In genomic region chr10:132876131-132876860, GRCh38 we compare ENCODE assay signal across 29 cellular contexts.
DNase-seq lines count a peak whose midpoint lies in the region; ATAC-seq and TF ChIP-seq lines count a peak whose summit lies in the region.
"Had no signal": no experiment of that assay in that cellular context is flagged by ENCODE, and none has a peak within 500 bp of the region (broad histone marks: within the 10 kb centered on the region; RNA-seq: fewer than 3 reads in every experiment).

No MANE protein-coding gene starts in this region.

- peaks cover 9% of the 10 kb centered on the region for H3K27me3 ChIP-seq in foreskin keratinocyte
- H3K27me3 ChIP-seq: ascending aorta, colonic mucosa, neural progenitor cell had no signal

- CTCF ChIA-PET in WTC11 (lab: Charles Lee), result no interaction called here

- TF ChIP-seq CTCF in WTC11 (IDR thresholded peaks at IDR 0.05), result no peak
- no peak for TF ChIP-seq CTCF in foreskin keratinocyte (conservative IDR thresholded peaks at IDR 0.05)

- no peaks in the 10 kb centered on the region for H3K4me1 ChIP-seq in foreskin keratinocyte
- H3K4me1 ChIP-seq: ascending aorta, colonic mucosa, neural progenitor cell had no signal

- POLR2A ChIA-PET in WTC11 (lab: Charles Lee), result no interaction called here

- H3K4me3 Mint-ChIP-seq in WTC11, result no peak overlapping the region
- H3K4me3 Mint-ChIP-seq: activated CD4-positive, alpha-beta T cell treated with anti-CD3 and anti-CD28 coated beads, Interleukin-2, amount 10 ng/mL, durations not matched to agents 7 days and 5 days; activated naive CD8-positive, alpha-beta T cell; activated T-helper 17 cell treated with anti-CD3 and anti-CD28 coated beads, Interleukin-2, amount 50 U/mL, for 72 hours; CD4-positive, CD25-positive, alpha-beta regulatory T cell; neural progenitor cell; T-cell had no signal

- peaks cover 12% of the 10 kb centered on the region for H3K36me3 Mint-ChIP-seq in WTC11
- H3K36me3 Mint-ChIP-seq: activated naive CD8-positive, alpha-beta T cell; CD4-positive, CD25-positive, alpha-beta regulatory T cell; neural progenitor cell; T-cell had no signal

- H3K27me3 Mint-ChIP-seq in WTC11 (ENCODE audit: low read depth), result no peaks in the 10 kb centered on the region

- H3K27ac ChIP-seq in foreskin keratinocyte, result no peak overlapping the region
- H3K27ac ChIP-seq: ascending aorta, colonic mucosa, epithelial cell of prostate, GM23248, neural progenitor cell, suprapubic skin, WERI-Rb-1 had no signal

- peaks cover 20% of the 10 kb centered on the region for H3K9me3 Mint-ChIP-seq in WTC11
- H3K9me3 Mint-ChIP-seq: activated CD4-positive, alpha-beta T cell treated with anti-CD3 and anti-CD28 coated beads, Interleukin-2, amount 10 ng/mL, durations not matched to agents 7 days and 5 days; activated T-helper 17 cell treated with anti-CD3 and anti-CD28 coated beads, Interleukin-2, amount 50 U/mL, for 72 hours had no signal

- H3K27ac Mint-ChIP-seq in WTC11, result no peak overlapping the region
- H3K27ac Mint-ChIP-seq: activated CD4-positive, alpha-beta T cell treated with anti-CD3 and anti-CD28 coated beads, Interleukin-2, amount 10 ng/mL, durations not matched to agents 7 days and 5 days; activated naive CD8-positive, alpha-beta T cell; activated T-helper 17 cell treated with anti-CD3 and anti-CD28 coated beads, Interleukin-2, amount 50 U/mL, for 72 hours; CD4-positive, CD25-positive, alpha-beta regulatory T cell; progenitor cell of endocrine pancreas had no signal

- ATAC-seq in WTC11 (no peak), left lobe of liver (no peak), foreskin keratinocyte (no peak), HG02885 (IDR thresholded peaks at IDR 0.05; ENCODE audit: poor library complexity, unreplicated experiment) (no peak)
- ATAC-seq: activated T-helper 17 cell treated with anti-CD3 and anti-CD28 coated beads, Interleukin-2, amount 50 U/mL, for 72 hours; K562; T-cell had no signal

- peak; percentile 41 for DNase-seq in activated effector memory CD4-positive, alpha-beta T cell treated with anti-CD3 and anti-CD28 coated beads, Interleukin-2, amount 50 U/mL, for 16 hours
- DNase-seq in activated effector memory CD4-positive, alpha-beta T cell treated with Interleukin-2 at 50 U/mL for 16 hours, result no peak
- peak; percentile 6 for DNase-seq in WTC11 (ENCODE audit: low spot score)
- DNase-seq in left lobe of liver (ENCODE audit: low spot score), result peak; percentile 37
- peak; percentile 14 for DNase-seq in stimulated activated CD8-positive, alpha-beta memory T cell treated with anti-CD3 and anti-CD28 coated beads, Interleukin-4, amount 100 ng/mL, for 48 hours
- no peak for DNase-seq in foreskin keratinocyte
- no peak for DNase-seq in stimulated activated CD4-positive, alpha-beta T cell treated with anti-CD3 and anti-CD28 coated beads, Interleukin-12 subunit alpha, Interleukin-12 subunit beta, amount 100 ng/mL, for 4 hours
- DNase-seq: activated CD4-positive, alpha-beta T cell treated with anti-CD3 and anti-CD28 coated beads, Interleukin-2, amount 10 ng/mL, durations not matched to agents 7 days and 5 days; AML-193; CD4-positive, CD25-positive, alpha-beta regulatory T cell; colonic mucosa; effector CD8-positive, alpha-beta T cell; GM23248; hypothalamus; NCI-H1048; NCI-H1694; NCI-H82; stimulated activated naive CD4-positive, alpha-beta T cell; WERI-Rb-1 had no signal

- peaks cover 9% of the 10 kb centered on the region for H3K4me1 Mint-ChIP-seq in WTC11
- H3K4me1 Mint-ChIP-seq: activated CD4-positive, alpha-beta T cell treated with anti-CD3 and anti-CD28 coated beads, Interleukin-2, amount 10 ng/mL, durations not matched to agents 7 days and 5 days; activated T-helper 17 cell treated with anti-CD3 and anti-CD28 coated beads, Interleukin-2, amount 50 U/mL, for 72 hours; CD4-positive, CD25-positive, alpha-beta regulatory T cell had no signal

TF ChIP-seq in WTC11, 78 proteins besides CTCF, POLR2A, EP300 and RAD21:
- TF ChIP-seq ELF4 (CRISPR knock-in tag; IDR thresholded peaks at IDR 0.05; ENCODE audit: low read depth) (no peak), FOXP1 (CRISPR knock-in tag; IDR thresholded peaks at IDR 0.05; ENCODE audit: borderline replicate concordance) (no peak), MYBL2 (CRISPR knock-in tag; IDR thresholded peaks at IDR 0.05) (no peak), HMGA2 (CRISPR knock-in tag; IDR thresholded peaks at IDR 0.05) (no peak), CBFB (CRISPR knock-in tag; IDR thresholded peaks at IDR 0.05; ENCODE audit: low read depth) (no peak), KAT7 (CRISPR knock-in tag; IDR thresholded peaks at IDR 0.05; ENCODE audit: borderline replicate concordance) (no peak), ZBTB21 (CRISPR knock-in tag; IDR thresholded peaks at IDR 0.05; ENCODE audit: borderline replicate concordance) (no peak), ERG (CRISPR knock-in tag; IDR thresholded peaks at IDR 0.05) (no peak), ETV6 (CRISPR knock-in tag; IDR thresholded peaks at IDR 0.05) (no peak), NR1H2 (CRISPR knock-in tag; IDR thresholded peaks at IDR 0.05) (no peak)
- TF ChIP-seq, protein P1, sequence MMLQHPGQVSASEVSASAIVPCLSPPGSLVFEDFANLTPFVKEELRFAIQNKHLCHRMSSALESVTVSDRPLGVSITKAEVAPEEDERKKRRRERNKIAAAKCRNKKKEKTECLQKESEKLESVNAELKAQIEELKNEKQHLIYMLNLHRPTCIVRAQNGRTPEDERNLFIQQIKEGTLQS (CRISPR knock-in tag; conservative IDR thresholded peaks at IDR 0.05), result no peak
- TF ChIP-seq, protein P2, sequence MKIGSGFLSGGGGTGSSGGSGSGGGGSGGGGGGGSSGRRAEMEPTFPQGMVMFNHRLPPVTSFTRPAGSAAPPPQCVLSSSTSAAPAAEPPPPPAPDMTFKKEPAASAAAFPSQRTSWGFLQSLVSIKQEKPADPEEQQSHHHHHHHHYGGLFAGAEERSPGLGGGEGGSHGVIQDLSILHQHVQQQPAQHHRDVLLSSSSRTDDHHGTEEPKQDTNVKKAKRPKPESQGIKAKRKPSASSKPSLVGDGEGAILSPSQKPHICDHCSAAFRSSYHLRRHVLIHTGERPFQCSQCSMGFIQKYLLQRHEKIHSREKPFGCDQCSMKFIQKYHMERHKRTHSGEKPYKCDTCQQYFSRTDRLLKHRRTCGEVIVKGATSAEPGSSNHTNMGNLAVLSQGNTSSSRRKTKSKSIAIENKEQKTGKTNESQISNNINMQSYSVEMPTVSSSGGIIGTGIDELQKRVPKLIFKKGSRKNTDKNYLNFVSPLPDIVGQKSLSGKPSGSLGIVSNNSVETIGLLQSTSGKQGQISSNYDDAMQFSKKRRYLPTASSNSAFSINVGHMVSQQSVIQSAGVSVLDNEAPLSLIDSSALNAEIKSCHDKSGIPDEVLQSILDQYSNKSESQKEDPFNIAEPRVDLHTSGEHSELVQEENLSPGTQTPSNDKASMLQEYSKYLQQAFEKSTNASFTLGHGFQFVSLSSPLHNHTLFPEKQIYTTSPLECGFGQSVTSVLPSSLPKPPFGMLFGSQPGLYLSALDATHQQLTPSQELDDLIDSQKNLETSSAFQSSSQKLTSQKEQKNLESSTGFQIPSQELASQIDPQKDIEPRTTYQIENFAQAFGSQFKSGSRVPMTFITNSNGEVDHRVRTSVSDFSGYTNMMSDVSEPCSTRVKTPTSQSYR (CRISPR knock-in tag; IDR thresholded peaks at IDR 0.05), result no peak
- TF ChIP-seq, protein P3, sequence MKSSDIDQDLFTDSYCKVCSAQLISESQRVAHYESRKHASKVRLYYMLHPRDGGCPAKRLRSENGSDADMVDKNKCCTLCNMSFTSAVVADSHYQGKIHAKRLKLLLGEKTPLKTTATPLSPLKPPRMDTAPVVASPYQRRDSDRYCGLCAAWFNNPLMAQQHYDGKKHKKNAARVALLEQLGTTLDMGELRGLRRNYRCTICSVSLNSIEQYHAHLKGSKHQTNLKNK (CRISPR knock-in tag; IDR thresholded peaks at IDR 0.05), result no peak
- TF ChIP-seq, protein P4, sequence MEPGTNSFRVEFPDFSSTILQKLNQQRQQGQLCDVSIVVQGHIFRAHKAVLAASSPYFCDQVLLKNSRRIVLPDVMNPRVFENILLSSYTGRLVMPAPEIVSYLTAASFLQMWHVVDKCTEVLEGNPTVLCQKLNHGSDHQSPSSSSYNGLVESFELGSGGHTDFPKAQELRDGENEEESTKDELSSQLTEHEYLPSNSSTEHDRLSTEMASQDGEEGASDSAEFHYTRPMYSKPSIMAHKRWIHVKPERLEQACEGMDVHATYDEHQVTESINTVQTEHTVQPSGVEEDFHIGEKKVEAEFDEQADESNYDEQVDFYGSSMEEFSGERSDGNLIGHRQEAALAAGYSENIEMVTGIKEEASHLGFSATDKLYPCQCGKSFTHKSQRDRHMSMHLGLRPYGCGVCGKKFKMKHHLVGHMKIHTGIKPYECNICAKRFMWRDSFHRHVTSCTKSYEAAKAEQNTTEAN (CRISPR knock-in tag; IDR thresholded peaks at IDR 0.05), result no peak

Comparison
In these comparisons a context has a peak if more than half of its experiments do, and no peak if none do; other contexts are left out.
1. DNase-seq: peak in activated effector memory CD4-positive, alpha-beta T cell treated with anti-CD3 and anti-CD28 coated beads, Interleukin-2, amount 50 U/mL, for 16 hours (single experiment), WTC11 (single experiment), left lobe of liver (single experiment) and stimulated activated CD8-positive, alpha-beta memory T cell treated with anti-CD3 and anti-CD28 coated beads, Interleukin-4, amount 100 ng/mL, for 48 hours (single experiment); none in activated effector memory CD4-positive, alpha-beta T cell treated with Interleukin-2 at 50 U/mL for 16 hours (single experiment), foreskin keratinocyte (0 of 2) and stimulated activated CD4-positive, alpha-beta T cell treated with anti-CD3 and anti-CD28 coated beads, Interleukin-12 subunit alpha, Interleukin-12 subunit beta, amount 100 ng/mL, for 4 hours (single experiment).